In genomic region chr1:33433509-33434362, GRCh38 we compare ENCODE assay signal across 8 cellular contexts. TPM values are rescaled to one million over a fixed set of nuclear protein-coding genes. Genes with fewer than 3 reads are reported as not detected.
DNase-seq lines count a peak whose midpoint lies in the region; ATAC-seq and TF ChIP-seq lines count a peak whose summit lies in the region.

No MANE protein-coding gene starts in this region.

- H3K9ac ChIP-seq in smooth muscle cell (ENCODE audit: low read depth), result no peak overlapping the region

- no peak for TF ChIP-seq POLR2A in gastroesophageal sphincter (IDR thresholded peaks at IDR 0.05)

- peaks cover 2% of the 10 kb centered on the region for H3K4me1 Mint-ChIP-seq in activated naive CD4-positive, alpha-beta T cell treated with anti-CD3 and anti-CD28 coated beads for 36 hours (ENCODE audit: low read depth)

- H3K9me3 ChIP-seq in HEK293 (ENCODE audit: control insufficient read depth, insufficient read depth, low read depth, low read length), result no peaks in the 10 kb centered on the region
- H3K9me3 ChIP-seq in gastroesophageal sphincter, result no peaks in the 10 kb centered on the region
- H3K9me3 ChIP-seq in smooth muscle cell (replicated peaks; ENCODE audit: low read depth), result no peaks in the 10 kb centered on the region

- ATAC-seq in gastroesophageal sphincter (peak; percentile 46), GM19463 (IDR thresholded peaks at IDR 0.05; ENCODE audit: unreplicated experiment) (no peak)

- no peaks in the 10 kb centered on the region for H3K36me3 Mint-ChIP-seq in activated naive CD4-positive, alpha-beta T cell treated with anti-CD3 and anti-CD28 coated beads for 36 hours (ENCODE audit: low read depth)

- peaks cover 2% of the 10 kb centered on the region for H3K27me3 Mint-ChIP-seq in activated naive CD4-positive, alpha-beta T cell treated with anti-CD3 and anti-CD28 coated beads for 36 hours (ENCODE audit: low read depth)

- TF ChIP-seq CTCF in HEK293 (tag by site-specific recombination; IDR thresholded peaks at IDR 0.05) (no peak), gastroesophageal sphincter (IDR thresholded peaks at IDR 0.05) (no peak), smooth muscle cell (IDR thresholded peaks at IDR 0.05; ENCODE audit: borderline replicate concordance, insufficient read depth, poor library complexity, severe bottlenecking) (no peak)

- H3K27ac ChIP-seq in HEK293 (ENCODE audit: extremely low read depth, low read depth, low read length) (no peak overlapping the region), gastroesophageal sphincter (peak overlapping the region in 3 of 4 donors; percentile 33 to 50 (median 49)), smooth muscle cell (ENCODE audit: low read depth) (peak overlapping the region; percentile 77)

- POLR2A ChIA-PET in HEK293 (lab: Yijun Ruan, JAX), result interaction anchor here (1.1 kb wide), 1 partner anchor 1426 kb away, joined by 3 read pairs; the partner anchor contains the start of gene SMIM12

- no peaks in the 10 kb centered on the region for H3K27me3 ChIP-seq in gastroesophageal sphincter
- no peaks in the 10 kb centered on the region for H3K27me3 ChIP-seq in smooth muscle cell (ENCODE audit: low read depth)

- H3K4me3 Mint-ChIP-seq in activated naive CD4-positive, alpha-beta T cell treated with anti-CD3 and anti-CD28 coated beads for 36 hours, result no peak overlapping the region

- no peak for TF ChIP-seq EP300 in gastroesophageal sphincter (IDR thresholded peaks at IDR 0.05)

- H3K4me3 ChIP-seq in HEK293 (ENCODE audit: low read depth, low read length) (no peak overlapping the region), gastroesophageal sphincter (no peak overlapping the region), smooth muscle cell (no peak overlapping the region)

- intact Hi-C loops in activated naive CD4-positive, alpha-beta T cell treated with anti-CD3 and anti-CD28 coated beads for 36 hours (cut with micrococcal nuclease), result no loop called here

- peaks cover 12% of the 10 kb centered on the region for H3K4me1 ChIP-seq in HEK293 (ENCODE audit: control insufficient read depth, insufficient read depth, low read length)
- peaks cover 0 to 25% (median 6%) of the 10 kb centered on the region in 3 donors for H3K4me1 ChIP-seq in gastroesophageal sphincter
- H3K4me1 ChIP-seq in smooth muscle cell (ENCODE audit: low read depth), result peaks cover 19% of the 10 kb centered on the region

- H3K9me3 Mint-ChIP-seq in activated naive CD4-positive, alpha-beta T cell treated with anti-CD3 and anti-CD28 coated beads for 36 hours, result no peaks in the 10 kb centered on the region

- in situ Hi-C loops in SK-MEL-5 (cut with HindIII; ENCODE audit: low pct_unique_long_range_greater_than_20kb, low sequenced_read_pairs), result no loop called here

- peak; percentile 87 for DNase-seq in SK-MEL-5 (ENCODE audit: low read depth, low spot score)
- no peak for DNase-seq in smooth muscle cell (lab: John Stamatoyannopoulos, UW; ENCODE audit: unreplicated experiment)
- DNase-seq in globus pallidus (ENCODE audit: low spot score), result no peak
- DNase-seq in activated naive CD4-positive, alpha-beta T cell treated with anti-CD3 and anti-CD28 coated beads for 36 hours, result no peak
- no peak for DNase-seq in iPS-NIHi11 (ENCODE audit: low spot score)

- H3K4me2 ChIP-seq in smooth muscle cell, result peak overlapping the region; percentile 69

- H3K27ac Mint-ChIP-seq in activated naive CD4-positive, alpha-beta T cell treated with anti-CD3 and anti-CD28 coated beads for 36 hours, result no peak overlapping the region

- no peak overlapping the region for H2AFZ ChIP-seq in smooth muscle cell (ENCODE audit: low read depth)

- H3K36me3 ChIP-seq in HEK293 (ENCODE audit: control insufficient read depth in 2 of 2, insufficient read depth in 1 of 2, low read length in 2 of 2) (no peaks in the 10 kb centered on the region), gastroesophageal sphincter (no peaks in the 10 kb centered on the region), smooth muscle cell (ENCODE audit: low read depth) (no peaks in the 10 kb centered on the region)

- WGBS in gastroesophageal sphincter (ENCODE audit: low coverage in 1 of 2), 2 donors, result 23 to 80% methylated on average over 1 to 2 of the region's 3 CpGs
- 2% methylated on average over 3 of the region's 3 CpGs for WGBS in smooth muscle cell (ENCODE audit: low lambda C conversion rate)

- no peaks in the 10 kb centered on the region for H3K79me2 ChIP-seq in smooth muscle cell (ENCODE audit: low read depth)

- CTCF ChIA-PET in HEK293 (lab: Yijun Ruan, JAX), result interaction anchor here (0.7 to 2.0 kb wide), 5 partner anchors 22 to 542 kb away, joined by 3 to 7 read pairs (median 3); no protein-coding TSS in a partner anchor
- CTCF ChIA-PET in activated naive CD4-positive, alpha-beta T cell treated with anti-CD3 and anti-CD28 coated beads for 36 hours (lab: Charles Lee), result interaction anchor here (2.0 to 2.6 kb wide), 3 partner anchors 22 to 138 kb away, joined by 4 to 8 read pairs (median 7); no protein-coding TSS in a partner anchor

- no peaks in the 10 kb centered on the region for H4K20me1 ChIP-seq in smooth muscle cell (ENCODE audit: low read depth)

- peaks cover 35% of the 10 kb centered on the region for H3F3A ChIP-seq in smooth muscle cell (ENCODE audit: low read depth)

TF ChIP-seq in HEK293, 187 proteins besides CTCF, POLR2A, EP300 and RAD21 (continues in another document):
- TF ChIP-seq ZBTB44 (tag by site-specific recombination; IDR thresholded peaks at IDR 0.05), result no peak
- TF ChIP-seq ZNF335 (tag by site-specific recombination; conservative IDR thresholded peaks at IDR 0.05), result 0 out of 2 replicates have a peak, but pooled peaks have one; percentile 25
- 0 out of 2 replicates have a peak, but pooled peaks have one; percentile 80 for TF ChIP-seq SALL2 (tag by site-specific recombination; IDR thresholded peaks at IDR 0.05; ENCODE audit: borderline replicate concordance)
- TF ChIP-seq REST (tag by site-specific recombination; IDR thresholded peaks at IDR 0.05), result no peak
- TF ChIP-seq ZNF202 (tag by site-specific recombination; IDR thresholded peaks at IDR 0.05; ENCODE audit: borderline replicate concordance), result no peak
- no peak for TF ChIP-seq ZSCAN30 (tag by site-specific recombination; IDR thresholded peaks at IDR 0.05)
- no peak for TF ChIP-seq ZNF311 (tag by site-specific recombination; IDR thresholded peaks at IDR 0.05; ENCODE audit: borderline replicate concordance)
- TF ChIP-seq ZEB2 (tag by site-specific recombination; IDR thresholded peaks at IDR 0.05), result peak; percentile 90
- TF ChIP-seq TCF7L2 (IDR thresholded peaks at IDR 0.05; ENCODE audit: borderline replicate concordance, low read depth, low read length), result no peak
- no peak for TF ChIP-seq ZNF169 (tag by site-specific recombination; IDR thresholded peaks at IDR 0.05)
- TF ChIP-seq ZNF658 (tag by site-specific recombination; IDR thresholded peaks at IDR 0.05), result no peak

RNA-seq across cellular contexts. Expression of gene PHC2, which starts 2.8 kb away (rescaled TPM):
- 61.2 and 61.7 TPM in 2 replicates for total RNA-seq in SK-MEL-5 (2014; rRNA removed; shearing (Covaris generic))
- polyA plus RNA-seq in SK-MEL-5 (2015; cell fraction: cytosol; rRNA removed), result 96.0 and 130 TPM in 2 replicates
- polyA plus RNA-seq in SK-MEL-5 (2015; cell fraction: nucleus; rRNA removed), result 49.0 and 70.1 TPM in 2 replicates
- total RNA-seq in gastroesophageal sphincter, result 100 to 1,000 TPM in 3 of 4 donors, 10 to 100 TPM in 1; 99.8 to 223 (median 181) TPM
- total RNA-seq in smooth muscle cell, result 42.4 and 54.9 TPM in 2 replicates
- 90.9 and 109 TPM in 2 replicates for polyA plus RNA-seq in smooth muscle cell
- 10 to 100 TPM; 15.6 to 15.9 TPM for total RNA-seq in activated naive CD4-positive, alpha-beta T cell treated with anti-CD3 and anti-CD28 coated beads for 36 hours

RNA-seq across cellular contexts. Expression of gene ZSCAN20, which starts 38.7 kb away (rescaled TPM):
- total RNA-seq in SK-MEL-5 (2014; rRNA removed; shearing (Covaris generic)), result 4.9 and 5.1 TPM in 2 replicates
- polyA plus RNA-seq in SK-MEL-5 (2015; cell fraction: cytosol; rRNA removed), result 1.6 and 1.9 TPM in 2 replicates
- 6.3 and 7.5 TPM in 2 replicates for polyA plus RNA-seq in SK-MEL-5 (2015; cell fraction: nucleus; rRNA removed)
- total RNA-seq in gastroesophageal sphincter, result 1 to 10 TPM; 6.7 to 9.2 (median 7.5) TPM
- total RNA-seq in smooth muscle cell, result 3.8 and 9.0 TPM in 2 replicates
- 0.84 and 2.3 TPM in 2 replicates for polyA plus RNA-seq in smooth muscle cell
- 1 to 10 TPM; 2.5 to 2.6 TPM for total RNA-seq in activated naive CD4-positive, alpha-beta T cell treated with anti-CD3 and anti-CD28 coated beads for 36 hours
